In genomic region chr1:32263744-32264143, GRCh38 we compare ENCODE assay signal across 16 cellular contexts. TPM values are rescaled to one million over a fixed set of nuclear protein-coding genes. Genes with fewer than 3 reads are reported as not detected.
DNase-seq lines count a peak whose midpoint lies in the region; ATAC-seq and TF ChIP-seq lines count a peak whose summit lies in the region.
"Had no signal": no experiment of that assay in that cellular context is flagged by ENCODE, and none has a peak within 500 bp of the region (broad histone marks: within the 10 kb centered on the region; RNA-seq: fewer than 3 reads in every experiment).

No MANE protein-coding gene starts in this region.

- whole genome bisulfite sequencing in IMR-90 (ENCODE audit: extremely low coverage in 2 of 2, insufficient read length in 1 of 2), 2 experiments, result 100% methylated on average over 2 of the region's 4 CpGs; no CpG with 5 or more reads in 1 of the 2 experiments

- no peak overlapping the region for H3K56ac ChIP-seq in IMR-90 (ENCODE audit: extremely low read depth, insufficient read depth, low read length)

- no peak overlapping the region for H4K8ac ChIP-seq in IMR-90 (ENCODE audit: low read depth in 2 of 2, low read length in 2 of 2)

- H4K5ac ChIP-seq in IMR-90 (ENCODE audit: low read depth, low read length), result no peak overlapping the region

- no peaks in the 10 kb centered on the region for H3K27me3 ChIP-seq in IMR-90 (ENCODE audit: control insufficient read depth, insufficient read depth, low read length)
- H3K27me3 ChIP-seq: foreskin keratinocyte, tibial artery had no signal

- peaks cover 54% of the 10 kb centered on the region for H3K4me1 Mint-ChIP-seq in activated CD8-positive, alpha-beta memory T cell treated with anti-CD3 and anti-CD28 coated beads, Interleukin-2, amount 10 ng/mL, durations not matched to agents 7 days and 5 days
- H3K4me1 Mint-ChIP-seq in activated naive CD8-positive, alpha-beta T cell treated with anti-CD3 and anti-CD28 coated beads for 36 hours, result peaks cover 54% of the 10 kb centered on the region

- no peak for TF ChIP-seq CTCF in IMR-90 (conservative IDR thresholded peaks at IDR 0.05; ENCODE audit: low read depth, low read length)

- ATAC-seq in activated CD8-positive, alpha-beta memory T cell treated with anti-CD3 and anti-CD28 coated beads, Interleukin-2, amount 10 ng/mL, durations not matched to agents 7 days and 5 days, result peak; percentile 86
- no peak for ATAC-seq in IMR-90 (ENCODE audit: low read depth)
- ATAC-seq in stimulated activated naive CD8-positive, alpha-beta T cell treated with anti-CD3 and anti-CD28 coated beads, Interleukin-15, Interleukin-2, amounts not matched to agents 100 U/mL and 50 U/mL, for 24 hours, result peak; percentile 67
- ATAC-seq in GM18873 (IDR thresholded peaks at IDR 0.05; ENCODE audit: low FRiP score, unreplicated experiment), result no peak
- ATAC-seq: foreskin keratinocyte had no signal

- POLR2A ChIA-PET in IMR-90 (lab: Charles Lee; ENCODE audit: unreplicated experiment), result no interaction called here

- no peak for TF ChIP-seq POLR2A in IMR-90 (IDR thresholded peaks at IDR 0.05; ENCODE audit: low read depth, low read length)

- intact Hi-C loops in IMR-90 (cut with micrococcal nuclease), result no loop called here

- H2BK15ac ChIP-seq in IMR-90 (ENCODE audit: low read depth, low read length), result no peak overlapping the region

- H3K36me3 ChIP-seq in IMR-90 (ENCODE audit: control insufficient read depth, insufficient read depth, low read length), result no peaks in the 10 kb centered on the region
- H3K36me3 ChIP-seq: tibial artery had no signal

- 0 out of 2 replicates have a peak overlapping the region, but pooled peaks have one; percentile 13 for H2AK5ac ChIP-seq in IMR-90 (ENCODE audit: low read depth, low read length)

- H3K27ac ChIP-seq in IMR-90 (ENCODE audit: insufficient read depth, low read length), result no peak overlapping the region
- H3K27ac ChIP-seq: foreskin keratinocyte, tibial artery had no signal

- no peak overlapping the region for H2BK20ac ChIP-seq in IMR-90 (ENCODE audit: low read depth, low read length)

- no peak overlapping the region for H3K18ac ChIP-seq in IMR-90 (ENCODE audit: low read depth, low read length)

- H4K20me1 ChIP-seq in IMR-90 (ENCODE audit: insufficient read depth, low read length), result no peaks in the 10 kb centered on the region

- no peak overlapping the region for H2AK9ac ChIP-seq in IMR-90 (replicated peaks; ENCODE audit: low read depth, low read length, poor library complexity)

- peak overlapping the region; percentile 85 for H3K27ac Mint-ChIP-seq in activated CD8-positive, alpha-beta memory T cell treated with anti-CD3 and anti-CD28 coated beads, Interleukin-2, amount 10 ng/mL, durations not matched to agents 7 days and 5 days
- peak overlapping the region; percentile 81 for H3K27ac Mint-ChIP-seq in activated naive CD8-positive, alpha-beta T cell treated with anti-CD3 and anti-CD28 coated beads for 36 hours

- H2AFZ ChIP-seq in IMR-90 (replicated peaks; ENCODE audit: low read length, poor library complexity), result no peak overlapping the region

- no peak overlapping the region for H3K9ac ChIP-seq in IMR-90 (ENCODE audit: low read depth, low read length)

- no peaks in the 10 kb centered on the region for H3K9me3 Mint-ChIP-seq in activated CD8-positive, alpha-beta memory T cell treated with anti-CD3 and anti-CD28 coated beads, Interleukin-2, amount 10 ng/mL, durations not matched to agents 7 days and 5 days (ENCODE audit: low read depth)
- H3K9me3 Mint-ChIP-seq in activated naive CD8-positive, alpha-beta T cell treated with anti-CD3 and anti-CD28 coated beads for 36 hours, result peaks cover 10% of the 10 kb centered on the region

- peak; percentile 70 for DNase-seq in activated CD8-positive, alpha-beta memory T cell treated with anti-CD3 and anti-CD28 coated beads, Interleukin-2, amount 10 ng/mL, durations not matched to agents 7 days and 5 days
- DNase-seq in activated CD8-positive, alpha-beta memory T cell treated with anti-CD3 and anti-CD28 coated beads for 24 hours, result no peak
- DNase-seq in IMR-90 (no peak), SKM-1 (lab: John Stamatoyannopoulos, UW; ENCODE audit: unreplicated experiment) (no peak)
- DNase-seq in activated naive CD8-positive, alpha-beta T cell treated with anti-CD3 and anti-CD28 coated beads for 36 hours, result no peak
- DNase-seq in stimulated activated naive CD8-positive, alpha-beta T cell treated with anti-CD3 and anti-CD28 coated beads, Interleukin-15, Interleukin-2, amounts not matched to agents 100 U/mL and 50 U/mL, for 24 hours, result no peak
- DNase-seq in stimulated activated CD4-positive, alpha-beta T cell treated with anti-CD3 and anti-CD28 coated beads, Interleukin-2, amount 100 ng/mL, for 48 hours, result no peak
- DNase-seq: DMS53, foreskin keratinocyte, HCEC 1CT, NCI-H1417 treated with DMSO at 0.1 percent for 48 hours, NCI-H510A, T-helper 9 cell, tibial artery had no signal

- H3K27me3 Mint-ChIP-seq in activated CD8-positive, alpha-beta memory T cell treated with anti-CD3 and anti-CD28 coated beads, Interleukin-2, amount 10 ng/mL, durations not matched to agents 7 days and 5 days, result no peaks in the 10 kb centered on the region
- H3K27me3 Mint-ChIP-seq in activated naive CD8-positive, alpha-beta T cell treated with anti-CD3 and anti-CD28 coated beads for 36 hours, result no peaks in the 10 kb centered on the region

- H4K91ac ChIP-seq in IMR-90 (ENCODE audit: insufficient read depth, low read depth, low read length), result no peak overlapping the region

- in situ Hi-C loops in IMR-90 (cut with MboI; ENCODE audit: low sequenced_read_pairs), result no loop called here

- CTCF ChIA-PET in activated CD8-positive, alpha-beta memory T cell treated with anti-CD3 and anti-CD28 coated beads, Interleukin-2, amount 10 ng/mL, durations not matched to agents 7 days and 5 days (lab: Charles Lee), result interaction anchor here (1.5 to 11.3 kb wide), 4 partner anchors 8 to 28 kb away, joined by 5 to 94 read pairs (median 10); partner anchors contain the start of genes FAM167B, HDAC1 and LCK
- CTCF ChIA-PET in IMR-90 (lab: Yijun Ruan, JAX), result no interaction called here

- H3K4me2 ChIP-seq in IMR-90 (ENCODE audit: low read depth, low read length), result no peak overlapping the region

- dilution Hi-C loops in IMR-90 (cut with HindIII; ENCODE audit: low sequenced_read_pairs, unreplicated experiment), result no loop called here

- no peak overlapping the region for H3K4me3 ChIP-seq in IMR-90 (ENCODE audit: insufficient read depth, low read depth, low read length)
- H3K4me3 ChIP-seq: tibial artery had no signal

- H3K4ac ChIP-seq in IMR-90 (ENCODE audit: low read depth, low read length), result no peak overlapping the region

- no TSS peak for BruUV-seq in IMR-90 (replicated peaks; lab: Mats Ljungman, UMichigan)

- H3K4me1 ChIP-seq in IMR-90 (ENCODE audit: control insufficient read depth, insufficient read depth, low read length), result peaks cover 8% of the 10 kb centered on the region
- H3K4me1 ChIP-seq: foreskin keratinocyte had no signal

- no peak overlapping the region for H2BK120ac ChIP-seq in IMR-90 (ENCODE audit: low read depth, low read length)

- no peaks in the 10 kb centered on the region for H3K79me1 ChIP-seq in IMR-90 (ENCODE audit: low read depth in 1 of 2, low read length in 2 of 2)

- H3K9me3 ChIP-seq in IMR-90 (ENCODE audit: control insufficient read depth, insufficient read depth, low read length), result no peaks in the 10 kb centered on the region
- H3K9me3 ChIP-seq: tibial artery had no signal

- no peak overlapping the region for H2BK5ac ChIP-seq in IMR-90 (ENCODE audit: low read depth, low read length, poor library complexity, severe bottlenecking)

- TF ChIP-seq RAD21 in IMR-90 (IDR thresholded peaks at IDR 0.05; ENCODE audit: low read length), result no peak

- peak overlapping the region; percentile 22 for H3K4me3 Mint-ChIP-seq in activated CD8-positive, alpha-beta memory T cell treated with anti-CD3 and anti-CD28 coated beads, Interleukin-2, amount 10 ng/mL, durations not matched to agents 7 days and 5 days
- H3K4me3 Mint-ChIP-seq in activated naive CD8-positive, alpha-beta T cell treated with anti-CD3 and anti-CD28 coated beads for 36 hours, result peak overlapping the region; percentile 13

- H3K23ac ChIP-seq in IMR-90 (ENCODE audit: low read depth, low read length), result no peak overlapping the region

- peaks cover 33% of the 10 kb centered on the region for H3K36me3 Mint-ChIP-seq in activated CD8-positive, alpha-beta memory T cell treated with anti-CD3 and anti-CD28 coated beads, Interleukin-2, amount 10 ng/mL, durations not matched to agents 7 days and 5 days
- peaks cover 38% of the 10 kb centered on the region for H3K36me3 Mint-ChIP-seq in activated naive CD8-positive, alpha-beta T cell treated with anti-CD3 and anti-CD28 coated beads for 36 hours

- peaks cover 9% of the 10 kb centered on the region; the same call in 1 of the 2 replicates for H3K9me1 ChIP-seq in IMR-90 (ENCODE audit: insufficient read depth, low read length)

- H3K14ac ChIP-seq in IMR-90 (replicated peaks; ENCODE audit: low read depth, low read length), result no peak overlapping the region

RNA-seq across cellular contexts. Expression of gene LCK, which starts 12.7 kb away (rescaled TPM):
- total RNA-seq in activated CD8-positive, alpha-beta memory T cell treated with anti-CD3 and anti-CD28 coated beads, Interleukin-2, amount 10 ng/mL, durations not matched to agents 7 days and 5 days, result 100 to 1,000 TPM; 441 to 481 TPM
- total RNA-seq in IMR-90 (2012; rRNA removed), result not detected in 2 replicates
- polyA plus RNA-seq in IMR-90 (2012; rRNA removed), result not detected in 2 replicates
- polyA plus RNA-seq in IMR-90 (2012; cell fraction: cytosol; rRNA removed), result not detected in 2 replicates
- polyA plus RNA-seq in IMR-90 (2012; cell fraction: nucleus; rRNA removed; ENCODE audit: low replicate concordance), result 0.05 TPM in 1 of 2 replicates, not detected in the other
- 100 to 1,000 TPM; 285 to 286 TPM for total RNA-seq in activated naive CD8-positive, alpha-beta T cell treated with anti-CD3 and anti-CD28 coated beads for 36 hours
- total RNA-seq: A673 had no signal

RNA-seq across cellular contexts. Expression of gene FAM167B, which starts 16.7 kb away (rescaled TPM):
- total RNA-seq in activated CD8-positive, alpha-beta memory T cell treated with anti-CD3 and anti-CD28 coated beads, Interleukin-2, amount 10 ng/mL, durations not matched to agents 7 days and 5 days, result 1 to 10 TPM in 1 of 2 experiments, under 1 TPM in 1; 0.80 to 1.2 TPM
- total RNA-seq in IMR-90 (2012; rRNA removed), result 0.18 TPM in 1 of 2 replicates, not detected in the other
- polyA plus RNA-seq in IMR-90 (2012; rRNA removed), result 0.53 and 0.59 TPM in 2 replicates
- 0.62 and 1.0 TPM in 2 replicates for polyA plus RNA-seq in IMR-90 (2012; cell fraction: cytosol; rRNA removed)
- 1.8 and 3.7 TPM in 2 replicates for polyA plus RNA-seq in IMR-90 (2012; cell fraction: nucleus; rRNA removed; ENCODE audit: low replicate concordance)
- under 1 TPM in 1 of 2 experiments, not detected in 1; 0.32 TPM for total RNA-seq in activated naive CD8-positive, alpha-beta T cell treated with anti-CD3 and anti-CD28 coated beads for 36 hours
- total RNA-seq: A673 had no signal

RNA-seq across cellular contexts. Expression of gene HDAC1, which starts 28.1 kb away (rescaled TPM):
- 100 to 1,000 TPM; 183 to 189 TPM for total RNA-seq in activated CD8-positive, alpha-beta memory T cell treated with anti-CD3 and anti-CD28 coated beads, Interleukin-2, amount 10 ng/mL, durations not matched to agents 7 days and 5 days
- total RNA-seq in IMR-90 (2012; rRNA removed), result 88.9 and 95.5 TPM in 2 replicates
- 131 and 139 TPM in 2 replicates for polyA plus RNA-seq in IMR-90 (2012; rRNA removed)
- polyA plus RNA-seq in IMR-90 (2012; cell fraction: cytosol; rRNA removed), result 61.2 and 72.2 TPM in 2 replicates
- polyA plus RNA-seq in IMR-90 (2012; cell fraction: nucleus; rRNA removed; ENCODE audit: low replicate concordance), result 148 and 372 TPM in 2 replicates
- total RNA-seq in activated naive CD8-positive, alpha-beta T cell treated with anti-CD3 and anti-CD28 coated beads for 36 hours, result 100 to 1,000 TPM; 142 to 149 TPM

RNA-seq across cellular contexts. Expression of gene EIF3I, which starts 41.5 kb away (rescaled TPM):
- total RNA-seq in activated CD8-positive, alpha-beta memory T cell treated with anti-CD3 and anti-CD28 coated beads, Interleukin-2, amount 10 ng/mL, durations not matched to agents 7 days and 5 days, result 100 to 1,000 TPM; 162 to 227 TPM
- 574 and 716 TPM in 2 replicates for total RNA-seq in IMR-90 (2012; rRNA removed)
- 376 and 469 TPM in 2 replicates for polyA plus RNA-seq in IMR-90 (2012; rRNA removed)
- 293 and 465 TPM in 2 replicates for polyA plus RNA-seq in IMR-90 (2012; cell fraction: cytosol; rRNA removed)
- 87.9 and 110 TPM in 2 replicates for polyA plus RNA-seq in IMR-90 (2012; cell fraction: nucleus; rRNA removed; ENCODE audit: low replicate concordance)
- total RNA-seq in activated naive CD8-positive, alpha-beta T cell treated with anti-CD3 and anti-CD28 coated beads for 36 hours, result 100 to 1,000 TPM; 366 to 389 TPM

RNA-seq across cellular contexts. Expression of gene TMEM234, which starts 41.6 kb away (rescaled TPM):
- total RNA-seq in activated CD8-positive, alpha-beta memory T cell treated with anti-CD3 and anti-CD28 coated beads, Interleukin-2, amount 10 ng/mL, durations not matched to agents 7 days and 5 days, result 10 to 100 TPM; 11.7 to 12.3 TPM
- total RNA-seq in IMR-90 (2012; rRNA removed), result 10.0 and 10.8 TPM in 2 replicates
- 22.7 and 23.4 TPM in 2 replicates for polyA plus RNA-seq in IMR-90 (2012; rRNA removed)
- polyA plus RNA-seq in IMR-90 (2012; cell fraction: cytosol; rRNA removed), result 16.5 and 16.6 TPM in 2 replicates
- polyA plus RNA-seq in IMR-90 (2012; cell fraction: nucleus; rRNA removed; ENCODE audit: low replicate concordance), result 62.6 and 77.9 TPM in 2 replicates
- 1 to 10 TPM; 5.7 to 6.5 TPM for total RNA-seq in activated naive CD8-positive, alpha-beta T cell treated with anti-CD3 and anti-CD28 coated beads for 36 hours

Comparison
In these comparisons a context has a peak if more than half of its experiments do, and no peak if none do; other contexts are left out.
1. ATAC-seq: peak in activated CD8-positive, alpha-beta memory T cell treated with anti-CD3 and anti-CD28 coated beads, Interleukin-2, amount 10 ng/mL, durations not matched to agents 7 days and 5 days (single experiment) and stimulated activated naive CD8-positive, alpha-beta T cell treated with anti-CD3 and anti-CD28 coated beads, Interleukin-15, Interleukin-2, amounts not matched to agents 100 U/mL and 50 U/mL, for 24 hours (single experiment); none in IMR-90 (single experiment) and GM18873 (single experiment).
2. RNA of gene LCK, which starts 12.7 kb away (total RNA-seq): 441 to 481 TPM in activated CD8-positive, alpha-beta memory T cell treated with anti-CD3 and anti-CD28 coated beads, Interleukin-2, amount 10 ng/mL, durations not matched to agents 7 days and 5 days and 285 to 286 TPM in activated naive CD8-positive, alpha-beta T cell treated with anti-CD3 and anti-CD28 coated beads for 36 hours; not detected in IMR-90; every median in the first group is over 100 times any median in the second.